ENCODE assay signal across 34 cellular contexts in the genomic region with DNA sequence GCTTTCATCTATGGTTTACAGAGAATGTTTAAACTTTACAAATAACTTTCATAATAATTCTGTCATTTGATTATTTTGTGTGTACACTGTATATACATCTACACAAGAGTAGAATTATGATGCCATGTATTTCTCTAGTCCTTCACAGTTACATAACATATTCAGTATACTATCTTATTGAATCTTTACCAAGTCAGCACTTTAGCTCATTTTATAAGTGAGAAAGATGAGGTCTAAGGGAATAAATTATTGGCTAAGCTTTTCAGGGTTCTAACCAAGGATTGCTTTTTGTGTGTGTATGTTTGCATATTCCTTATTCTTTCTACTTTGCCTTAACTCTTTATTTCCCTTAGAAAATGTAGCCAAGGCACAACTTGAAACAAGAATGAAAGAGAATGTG.
"Had no signal": no experiment of that assay in that cellular context is flagged by ENCODE, and none has a peak within 500 bp of the region (broad histone marks: within the 10 kb centered on the region; RNA-seq: fewer than 3 reads in every experiment).

No MANE protein-coding gene starts in this region.

- H3K36me3 ChIP-seq: adrenal gland, ascending aorta, brain microvascular endothelial cell, breast epithelium had no signal

- H3K27me3 ChIP-seq: adrenal gland, ascending aorta, body of pancreas, brain microvascular endothelial cell, breast epithelium, cardiac muscle cell had no signal

- H3K9me3 ChIP-seq: adrenal gland, body of pancreas had no signal

- ATAC-seq: activated naive CD4-positive, alpha-beta T cell treated with anti-CD3 and anti-CD28 coated beads, Interleukin-2, amount 50 U/mL, for 72 hours; activated naive CD8-positive, alpha-beta T cell treated with anti-CD3 and anti-CD28 coated beads, Interleukin-2, amount 50 U/mL, for 24 hours; activated T-cell treated with anti-CD3 and anti-CD28 coated beads, Interleukin-2, amount 50 U/mL, for 4 hours; activated T-cell treated with anti-CD3 and anti-CD28 coated beads, Interleukin-2, amount 50 U/mL, for 72 hours; activated T-helper 17 cell treated with anti-CD3 and anti-CD28 coated beads, Interleukin-2, amount 50 U/mL, for 72 hours; body of pancreas had no signal

- FAIRE-seq: astrocyte, bronchial epithelial cell had no signal

- H3K4me1 ChIP-seq: adrenal gland, body of pancreas, breast epithelium had no signal

- H3K4me3 ChIP-seq: adrenal gland, ascending aorta, body of pancreas, breast epithelium, cardiac muscle cell had no signal

- H3K27ac ChIP-seq: adrenal gland, ascending aorta, body of pancreas, brain microvascular endothelial cell, breast epithelium, cardiac muscle cell had no signal

- DNase-seq: activated effector memory CD4-positive, alpha-beta T cell treated with anti-CD3 and anti-CD28 coated beads, Interleukin-2, amount 50 U/mL, for 16 hours; activated effector memory CD4-positive, alpha-beta T cell treated with Interleukin-2 at 50 U/mL for 16 hours; activated gamma-delta T cell; activated gamma-delta T cell treated with Interleukin-2 at 50 U/mL for 16 hours; activated naive CD4-positive, alpha-beta T cell; activated naive CD4-positive, alpha-beta T cell treated with anti-CD3 and anti-CD28 coated beads for 36 hours; activated naive CD4-positive, alpha-beta T cell treated with anti-CD3 and anti-CD28 coated beads, Interleukin-2, amount 10 ng/mL, durations not matched to agents 7 days and 5 days; activated naive CD4-positive, alpha-beta T cell treated with anti-CD3 and anti-CD28 coated beads, Interleukin-2, amount 50 U/mL, for 16 hours; activated naive CD4-positive, alpha-beta T cell treated with Interleukin-2 at 50 U/mL for 16 hours; activated naive CD8-positive, alpha-beta T cell treated with anti-CD3 and anti-CD28 coated beads for 36 hours; activated naive CD8-positive, alpha-beta T cell treated with anti-CD3 and anti-CD28 coated beads, Interleukin-2, amount 10 ng/mL, durations not matched to agents 7 days and 5 days; activated naive CD8-positive, alpha-beta T cell treated with anti-CD3 and anti-CD28 coated beads, Interleukin-2, amount 50 U/mL, for 24 hours; activated T-cell treated with anti-CD3 and anti-CD28 coated beads, Interleukin-2, amount 50 U/mL, for 1 hour; activated T-cell treated with anti-CD3 and anti-CD28 coated beads, Interleukin-2, amount 50 U/mL, for 24 hours; activated T-cell treated with anti-CD3 and anti-CD28 coated beads, Interleukin-2, amount 50 U/mL, for 4 hours; activated T-cell treated with anti-CD3 and anti-CD28 coated beads, Interleukin-2, amount 50 U/mL, for 48 hours; activated T-cell treated with anti-CD3 and anti-CD28 coated beads, Interleukin-2, amount 50 U/mL, for 72 hours; adrenal gland; amniotic stem cell; amygdala; anterior cingulate cortex; aorta; body of pancreas; brain microvascular endothelial cell; caudate nucleus; central memory CD4-positive, alpha-beta T cell; cerebellar nuclear complex had no signal
